ENCODE assay signal across 8 cellular contexts in genomic region chr5:34915856-34916192, GRCh38. TPM values are rescaled to one million over a fixed set of nuclear protein-coding genes. Genes with fewer than 3 reads are reported as not detected.
DNase-seq lines count a peak whose midpoint lies in the region; ATAC-seq and TF ChIP-seq lines count a peak whose summit lies in the region.

No MANE protein-coding gene starts in this region.

- ATAC-seq in GM18861 (IDR thresholded peaks at IDR 0.05; ENCODE audit: unreplicated experiment) (peak; percentile 8), thoracic aorta (ENCODE audit: insufficient number of reproducible peaks, low FRiP score, low read depth) (no peak)

- H3K4me1 ChIP-seq in HEK293 (ENCODE audit: control insufficient read depth, insufficient read depth, low read length) = peaks cover 6% of the 10 kb centered on the region; the same call in 1 of the 2 replicates
- H3K4me1 ChIP-seq in iPS-15b (ENCODE audit: control insufficient read depth, insufficient read depth, low read length) = peaks cover 6% of the 10 kb centered on the region
- H3K4me1 ChIP-seq in thoracic aorta (ENCODE audit: control insufficient read depth in 1 of 2, low read depth in 2 of 2) = peaks cover 20 to 41% of the 10 kb centered on the region in 2 donors

- CTCF ChIA-PET in HEK293 (lab: Yijun Ruan, JAX) = interaction anchor here (1.2 to 2.8 kb wide), 8 partner anchors 8 to 444 kb away, joined by 4 to 10 read pairs (median 7); no protein-coding TSS in a partner anchor
- CTCF ChIA-PET in RWPE1 (lab: Yijun Ruan, JAX) = no interaction called here

- DNase-seq in RWPE1 (ENCODE audit: low spot score) (peak; percentile 15), thoracic aorta (ENCODE audit: low spot score) (no peak), COR-L47 (lab: John Stamatoyannopoulos, UW) (no peak), CD1c-positive myeloid dendritic cell (ENCODE audit: extremely low spot score) (no peak), occipital lobe (lab: John Stamatoyannopoulos, UW) (no peak)

- H3K36me3 ChIP-seq in HEK293 (ENCODE audit: control insufficient read depth in 2 of 2, insufficient read depth in 1 of 2, low read length in 2 of 2) (peaks cover 41 to 44% of the 10 kb centered on the region in 2 experiments), iPS-15b (ENCODE audit: control insufficient read depth, insufficient read depth, low read length) (peaks cover 9% of the 10 kb centered on the region), thoracic aorta (peaks cover 14% of the 10 kb centered on the region)

- H3K9me3 ChIP-seq in HEK293 (ENCODE audit: control insufficient read depth, insufficient read depth, low read depth, low read length) (no peaks in the 10 kb centered on the region), iPS-15b (ENCODE audit: control insufficient read depth, insufficient read depth, low read length) (no peaks in the 10 kb centered on the region), thoracic aorta (no peaks in the 10 kb centered on the region)

- H3K9ac ChIP-seq in iPS-15b (ENCODE audit: low read depth, low read length) = peak overlapping the region; percentile 97

- POLR2A ChIA-PET in HEK293 (lab: Yijun Ruan, JAX) (interaction anchor here (0.7 to 6.1 kb wide), 22 partner anchors 9 to 430 kb away, joined by 3 to 152 read pairs (median 5); partner anchors contain the start of genes DNAJC21, RAI14 and TTC23L), RWPE1 (lab: Yijun Ruan, JAX; ENCODE audit: low non-redundant PET) (interaction anchor here (1.1 to 1.4 kb wide), 3 partner anchors 8 to 77 kb away, joined by 4 to 6 read pairs (median 6); partner anchors contain the start of genes DNAJC21 and TTC23L)

- no peaks in the 10 kb centered on the region for H3K27me3 ChIP-seq in iPS-15b (ENCODE audit: control insufficient read depth, insufficient read depth, low read length)
- H3K27me3 ChIP-seq in thoracic aorta (replicated peaks; ENCODE audit: insufficient read depth) = no peaks in the 10 kb centered on the region

- H3K27ac ChIP-seq in HEK293 (ENCODE audit: extremely low read depth, low read depth, low read length) (peak overlapping the region; percentile 95), RWPE1 (peak overlapping the region; percentile 92), thoracic aorta (peak overlapping the region; percentile 71 to 78)

- TF ChIP-seq CTCF in HEK293 (tag by site-specific recombination; IDR thresholded peaks at IDR 0.05) = no peak
- TF ChIP-seq CTCF in RWPE1 (conservative IDR thresholded peaks at IDR 0.05; ENCODE audit: low read depth) = no peak
- no peak for TF ChIP-seq CTCF in thoracic aorta (IDR thresholded peaks at IDR 0.05)

- peak overlapping the region; percentile 78 for H3K4me3 ChIP-seq in HEK293 (ENCODE audit: low read depth, low read length)
- peak overlapping the region; percentile 62 for H3K4me3 ChIP-seq in iPS-15b (ENCODE audit: low read depth, low read length)
- H3K4me3 ChIP-seq in thoracic aorta = peak overlapping the region; percentile 72

TF ChIP-seq in HEK293, 187 proteins besides CTCF, POLR2A, EP300 and RAD21 (continues in another document):
- TF ChIP-seq ZNF670 (tag by site-specific recombination; IDR thresholded peaks at IDR 0.05; ENCODE audit: low read depth) (no peak), ZNF518A (tag by site-specific recombination; conservative IDR thresholded peaks at IDR 0.05; ENCODE audit: low read depth) (peak; percentile 41; the same call in 1 of the 2 replicates), ZSCAN16 (tag by site-specific recombination; IDR thresholded peaks at IDR 0.05) (0 out of 2 replicates have a peak, but pooled peaks have one; percentile 19), ZNF488 (tag by site-specific recombination; IDR thresholded peaks at IDR 0.05) (no peak), REPIN1 (tag by site-specific recombination; IDR thresholded peaks at IDR 0.05; ENCODE audit: low read depth) (peak; percentile 7; the same call in 1 of the 2 replicates), ZNF610 (tag by site-specific recombination; IDR thresholded peaks at IDR 0.05; ENCODE audit: borderline replicate concordance) (0 out of 2 replicates have a peak, but pooled peaks have one; percentile 8), ZNF146 (tag by site-specific recombination; IDR thresholded peaks at IDR 0.05) (peak; percentile 55; the same call in 1 of the 2 replicates), PRDM4 (tag by site-specific recombination; IDR thresholded peaks at IDR 0.05) (0 out of 2 replicates have a peak, but pooled peaks have one; percentile 5), ZNF423 (tag by site-specific recombination; IDR thresholded peaks at IDR 0.05) (0 out of 2 replicates have a peak, but pooled peaks have one; percentile 12), ZFHX2 (tag by site-specific recombination; conservative IDR thresholded peaks at IDR 0.05) (peak; percentile 10; the same call in 1 of the 2 replicates), ZNF221 (tag by site-specific recombination; IDR thresholded peaks at IDR 0.05; ENCODE audit: borderline replicate concordance) (no peak)

RNA-seq across cellular contexts. Expression of gene BRIX1, which starts 0.3 kb away (rescaled TPM):
- 10 to 100 TPM; 16.8 to 33.5 TPM for total RNA-seq in thoracic aorta
- 49.4 TPM for total RNA-seq in occipital lobe

RNA-seq across cellular contexts. Expression of gene RAD1, which starts 0.5 kb away (rescaled TPM):
- total RNA-seq in thoracic aorta (10 to 100 TPM in 1 of 2 donors, 1 to 10 TPM in 1; 8.9 to 15.1 TPM), occipital lobe (48.4 TPM)

RNA-seq across cellular contexts. Expression of gene DNAJC21, which starts 13.5 kb away (rescaled TPM):
- total RNA-seq in thoracic aorta = 10 to 100 TPM; 24.1 to 44.2 TPM
- 34.5 TPM for total RNA-seq in occipital lobe
